Comparison of ENCODE assay signal across 9 cellular contexts in the genomic region with DNA sequence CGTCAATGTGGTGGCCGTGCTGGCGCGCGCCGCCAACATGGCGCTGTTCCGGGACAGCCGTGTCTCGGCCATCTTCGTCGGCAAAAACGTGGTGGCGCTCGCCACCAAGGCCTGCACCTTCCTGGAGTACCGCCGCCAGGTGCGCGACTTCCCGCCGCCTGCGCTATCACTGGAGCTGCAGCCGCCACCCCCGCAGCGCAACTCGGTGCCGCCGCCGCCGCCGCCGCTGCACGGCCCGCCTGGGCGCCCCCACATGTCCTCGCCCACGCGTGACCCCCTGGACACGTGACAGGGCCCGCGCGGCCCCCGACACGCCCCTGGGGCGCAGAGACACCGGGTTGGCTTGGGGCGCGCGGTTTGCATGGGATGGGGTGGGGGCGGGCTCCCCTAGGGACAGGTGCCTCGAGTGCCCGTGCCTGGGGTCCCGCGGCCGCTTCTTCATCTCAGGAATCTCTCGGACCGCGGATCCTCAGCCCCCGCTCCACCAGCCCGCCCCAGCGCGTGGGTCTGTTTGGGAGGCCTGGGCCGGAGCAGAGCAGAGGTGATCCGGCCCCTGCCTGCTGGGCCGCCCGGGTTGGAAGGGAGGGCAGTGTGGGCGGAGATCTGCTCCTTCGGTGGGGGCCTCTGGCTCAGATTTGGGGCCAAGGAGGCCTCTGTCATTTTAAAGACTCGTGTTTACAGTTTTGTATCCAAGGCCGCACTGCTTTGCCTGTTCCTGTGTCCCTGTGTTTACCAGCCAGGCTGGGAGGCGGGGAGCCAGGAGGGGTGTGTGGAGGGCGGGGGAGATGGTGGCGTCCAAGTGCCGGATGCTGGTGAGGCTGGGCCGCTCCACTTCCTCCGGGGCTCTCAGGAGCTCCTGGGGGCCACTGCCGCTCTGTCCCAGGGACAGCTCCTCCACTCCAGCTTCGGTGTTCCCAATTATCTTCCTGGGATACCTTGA. TPM values are rescaled to one million over a fixed set of nuclear protein-coding genes. Genes with fewer than 3 reads are reported as not detected.
DNase-seq lines count a peak whose midpoint lies in the region; ATAC-seq and TF ChIP-seq lines count a peak whose summit lies in the region.
"Had no signal": no experiment of that assay in that cellular context is flagged by ENCODE, and none has a peak within 500 bp of the region (broad histone marks: within the 10 kb centered on the region; RNA-seq: fewer than 3 reads in every experiment).

No MANE protein-coding gene starts in this region.

- CTCF ChIA-PET in activated CD4-positive, alpha-beta T cell treated with anti-CD3 and anti-CD28 coated beads, Interleukin-2, amount 10 ng/mL, durations not matched to agents 7 days and 5 days (lab: Charles Lee): interaction anchor here (1.0 to 2.1 kb wide), 3 partner anchors 8 to 49 kb away, joined by 3 to 8 read pairs (median 4); no protein-coding TSS in a partner anchor

- H3K4me3 ChIP-seq in DOHH2 (ENCODE audit: low read length) (peak overlapping the region; percentile 70), spleen (peak overlapping the region; percentile 30 to 80 (median 53))

- H3K9me2 ChIP-seq in DOHH2 (replicated peaks; ENCODE audit: control insufficient read depth, low read length): no peaks in the 10 kb centered on the region

- ATAC-seq in GM21786 (IDR thresholded peaks at IDR 0.05; ENCODE audit: unreplicated experiment): no peak
- no peak for ATAC-seq in HG02588 (IDR thresholded peaks at IDR 0.05; ENCODE audit: unreplicated experiment)
- ATAC-seq in esophagus mucosa: no peak

- TF ChIP-seq POLR2A in spleen (IDR thresholded peaks at IDR 0.05): no peak

- peak overlapping the region; percentile 85 for H3K4me2 ChIP-seq in DOHH2 (ENCODE audit: low read length)

- peaks cover 17% of the 10 kb centered on the region for H3K27me3 Mint-ChIP-seq in activated CD4-positive, alpha-beta T cell treated with anti-CD3 and anti-CD28 coated beads, Interleukin-2, amount 10 ng/mL, durations not matched to agents 7 days and 5 days
- H3K27me3 Mint-ChIP-seq in chondrocyte (ENCODE audit: low read depth): peaks cover 4% of the 10 kb centered on the region

- peaks cover 25% of the 10 kb centered on the region for H3K4me1 Mint-ChIP-seq in activated CD4-positive, alpha-beta T cell treated with anti-CD3 and anti-CD28 coated beads, Interleukin-2, amount 10 ng/mL, durations not matched to agents 7 days and 5 days
- peaks cover 5% of the 10 kb centered on the region for H3K4me1 Mint-ChIP-seq in chondrocyte (ENCODE audit: low read depth)

- POLR2A ChIA-PET in activated CD4-positive, alpha-beta T cell treated with anti-CD3 and anti-CD28 coated beads, Interleukin-2, amount 10 ng/mL, durations not matched to agents 7 days and 5 days (lab: Charles Lee): no interaction called here

- H3K36me3 Mint-ChIP-seq in activated CD4-positive, alpha-beta T cell treated with anti-CD3 and anti-CD28 coated beads, Interleukin-2, amount 10 ng/mL, durations not matched to agents 7 days and 5 days (ENCODE audit: low read depth): no peaks in the 10 kb centered on the region
- H3K36me3 Mint-ChIP-seq in chondrocyte (ENCODE audit: low read depth): no peaks in the 10 kb centered on the region

- no peaks in the 10 kb centered on the region for H3F3A ChIP-seq in DOHH2 (ENCODE audit: control insufficient read depth, insufficient read depth)

- H3K4me1 ChIP-seq in DOHH2 (ENCODE audit: control insufficient read depth, low read length) (peaks cover 46% of the 10 kb centered on the region), spleen (peaks cover 30 to 78% (median 61%) of the 10 kb centered on the region in 6 donors)

- H4K20me1 ChIP-seq in DOHH2 (ENCODE audit: control insufficient read depth, insufficient read depth, low read depth, low read length): no peaks in the 10 kb centered on the region

- peak overlapping the region; percentile 72 for H3K4me3 Mint-ChIP-seq in activated CD4-positive, alpha-beta T cell treated with anti-CD3 and anti-CD28 coated beads, Interleukin-2, amount 10 ng/mL, durations not matched to agents 7 days and 5 days
- no peak overlapping the region for H3K4me3 Mint-ChIP-seq in chondrocyte (ENCODE audit: unreplicated experiment)

- no peak for TF ChIP-seq CTCF in DOHH2 (IDR thresholded peaks at IDR 0.05; ENCODE audit: low read depth, low read length, poor library complexity, severe bottlenecking)
- no peak for TF ChIP-seq CTCF in chondrocyte (IDR thresholded peaks at IDR 0.05)
- TF ChIP-seq CTCF in spleen (IDR thresholded peaks at IDR 0.05 in 8 of 11, conservative IDR thresholded peaks at IDR 0.05 in 3 of 11): no peak

- H3K27ac Mint-ChIP-seq in activated CD4-positive, alpha-beta T cell treated with anti-CD3 and anti-CD28 coated beads, Interleukin-2, amount 10 ng/mL, durations not matched to agents 7 days and 5 days: peak overlapping the region; percentile 86
- H3K27ac Mint-ChIP-seq in chondrocyte (ENCODE audit: unreplicated experiment): no peak overlapping the region

- DNase-seq in activated CD4-positive, alpha-beta T cell treated with anti-CD3 and anti-CD28 coated beads, Interleukin-2, amount 10 ng/mL, durations not matched to agents 7 days and 5 days: peak; percentile 36
- DNase-seq in chondrocyte (ENCODE audit: low spot score) (peak; percentile 82), spleen (peak; percentile 89), mesenteric fat pad (ENCODE audit: low spot score) (no peak)
- DNase-seq: Caco-2 had no signal

- H3K36me3 ChIP-seq in DOHH2 (ENCODE audit: control insufficient read depth, low read length) (no peaks in the 10 kb centered on the region), spleen (no peaks in the 10 kb centered on the region)

- intact Hi-C loops in spleen (cut with DNase I; ENCODE audit: low total_unique reads): no loop called here

- no peaks in the 10 kb centered on the region for H3K9me3 Mint-ChIP-seq in activated CD4-positive, alpha-beta T cell treated with anti-CD3 and anti-CD28 coated beads, Interleukin-2, amount 10 ng/mL, durations not matched to agents 7 days and 5 days
- H3K9me3 Mint-ChIP-seq in chondrocyte (ENCODE audit: low read depth): no peaks in the 10 kb centered on the region

- H3K79me2 ChIP-seq in DOHH2 (ENCODE audit: control insufficient read depth, low read length): no peaks in the 10 kb centered on the region

- H3K27ac ChIP-seq in DOHH2 (ENCODE audit: low read depth, low read length) (no peak overlapping the region), spleen (peak overlapping the region in 7 of 8 donors; percentile 58 to 86 (median 76))

- WGBS in spleen, 5 donors: 5 to 39% (median 25%) methylated on average over 43 to 78 of the region's 78 CpGs

- peaks cover 46% of the 10 kb centered on the region for H3K27me3 ChIP-seq in DOHH2 (ENCODE audit: control insufficient read depth, low read length)
- peaks cover 0 to 67% (median 24%) of the 10 kb centered on the region in 7 donors for H3K27me3 ChIP-seq in spleen (replicated peaks in 1 of 7)

- H3K9me3 ChIP-seq in DOHH2 (ENCODE audit: control insufficient read depth, insufficient read depth, low read length): no peaks in the 10 kb centered on the region
- H3K9me3 ChIP-seq in spleen: no peaks in the 10 kb centered on the region
- H3K9me3 ChIP-seq: Caco-2 had no signal

RNA-seq across cellular contexts. Expression of a gene that starts 3.4 kb away (rescaled TPM):
- 1 to 10 TPM; 4.6 TPM for total RNA-seq in activated CD4-positive, alpha-beta T cell treated with anti-CD3 and anti-CD28 coated beads, Interleukin-2, amount 10 ng/mL, durations not matched to agents 7 days and 5 days
- total RNA-seq in chondrocyte (4.4 to 8.9 TPM (median 6.0 TPM) in 3 replicates), spleen (10 to 100 TPM in 1 of 7 donors, 1 to 10 TPM in 6; 3.4 to 10.4 (median 4.6) TPM), mesenteric fat pad (2.1 TPM), esophagus mucosa (0.48 TPM)
- 1 to 10 TPM; 3.3 to 6.0 (median 3.6) TPM for polyA plus RNA-seq in spleen
- total RNA-seq: Caco-2 had no signal

RNA-seq across cellular contexts. Expression of a gene that starts 38.7 kb away (rescaled TPM):
- 10 to 100 TPM; 40.7 to 53.2 TPM for total RNA-seq in activated CD4-positive, alpha-beta T cell treated with anti-CD3 and anti-CD28 coated beads, Interleukin-2, amount 10 ng/mL, durations not matched to agents 7 days and 5 days
- total RNA-seq in chondrocyte (12.9 to 15.5 TPM (median 14.3 TPM) in 3 replicates), spleen (10 to 100 TPM in 4 of 7 donors, 1 to 10 TPM in 3; 5.3 to 17.7 (median 10.8) TPM), mesenteric fat pad (22.7 TPM), esophagus mucosa (8.9 TPM)
- polyA plus RNA-seq in spleen: 10 to 100 TPM; 18.4 to 31.5 (median 27.1) TPM

RNA-seq across cellular contexts. Expression of a gene that starts 43.1 kb away (rescaled TPM):
- total RNA-seq in activated CD4-positive, alpha-beta T cell treated with anti-CD3 and anti-CD28 coated beads, Interleukin-2, amount 10 ng/mL, durations not matched to agents 7 days and 5 days: 100 to 1,000 TPM; 702 to 753 TPM
- total RNA-seq in chondrocyte (38.7 to 181 TPM (median 174 TPM) in 3 replicates), spleen (10 to 100 TPM; 20.5 to 82.8 (median 62.8) TPM), mesenteric fat pad (64.8 TPM), esophagus mucosa (42.6 TPM)
- 100 to 1,000 TPM; 163 to 349 (median 192) TPM for polyA plus RNA-seq in spleen

RNA-seq across cellular contexts. Expression of a gene that starts 55.2 kb away (rescaled TPM):
- 1 to 10 TPM in 1 of 2 experiments, under 1 TPM in 1; 0.64 to 1.8 TPM for total RNA-seq in activated CD4-positive, alpha-beta T cell treated with anti-CD3 and anti-CD28 coated beads, Interleukin-2, amount 10 ng/mL, durations not matched to agents 7 days and 5 days
- total RNA-seq in chondrocyte (166 to 264 TPM (median 247 TPM) in 3 replicates), spleen (100 to 1,000 TPM in 4 of 7 donors, 10 to 100 TPM in 3; 68.6 to 138 (median 100) TPM), mesenteric fat pad (82.8 TPM), esophagus mucosa (51.5 TPM)
- 100 to 1,000 TPM in 2 of 3 donors, 10 to 100 TPM in 1; 97.7 to 181 (median 123) TPM for polyA plus RNA-seq in spleen
